Comparison of ENCODE assay signal across 13 cellular contexts in the genomic region with DNA sequence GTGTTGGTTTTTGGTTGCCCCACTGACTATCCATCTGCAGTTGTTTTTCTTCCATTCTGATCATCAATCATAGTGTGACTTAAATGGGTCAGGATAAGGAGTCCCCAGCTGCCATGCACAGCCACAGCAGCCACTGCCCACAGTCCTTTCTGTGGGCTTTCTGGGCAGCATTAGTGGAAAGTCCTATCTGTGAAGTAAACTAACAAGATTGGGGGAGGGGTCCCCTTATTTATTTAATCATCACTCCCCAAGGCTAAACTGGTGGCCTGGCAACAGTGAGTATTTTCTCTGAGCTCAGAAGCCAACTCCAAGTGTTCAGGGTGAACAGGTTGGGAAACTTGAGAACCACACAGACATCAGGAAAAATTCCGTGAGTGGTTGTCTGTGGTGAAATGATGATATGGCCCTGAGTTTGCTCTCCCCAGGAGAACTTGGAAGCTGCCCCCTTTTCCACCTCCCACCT.
DNase-seq lines count a peak whose midpoint lies in the region; ATAC-seq, FAIRE-seq and TF ChIP-seq lines count a peak whose summit lies in the region.
"Had no signal": no experiment of that assay in that cellular context is flagged by ENCODE, and none has a peak within 500 bp of the region (broad histone marks: within the 10 kb centered on the region; RNA-seq: fewer than 3 reads in every experiment).

No MANE protein-coding gene starts in this region.

- no peaks in the 10 kb centered on the region for H3K27me3 ChIP-seq in SJCRH30
- no peaks in the 10 kb centered on the region for H3K27me3 ChIP-seq in gastroesophageal sphincter

- peak; percentile 57 for ATAC-seq in gastroesophageal sphincter
- ATAC-seq in sciatic nerve, result peak; percentile 30

- TF ChIP-seq POLR2A in gastroesophageal sphincter (IDR thresholded peaks at IDR 0.05) (no peak), GM12892 (IDR thresholded peaks at IDR 0.05; ENCODE audit: low read depth, low read length) (no peak), H54 (IDR thresholded peaks at IDR 0.05; ENCODE audit: low read depth, low read length) (no peak)

- FAIRE-seq in GM12892 (lab: Jason Lieb, UNC) (no peak), H54 (lab: Jason Lieb, UNC) (no peak)
- FAIRE-seq: G401.6, HepG2 had no signal

- H3K4me3 ChIP-seq in SJCRH30 (no peak overlapping the region), gastroesophageal sphincter (no peak overlapping the region)

- peak overlapping the region; percentile 29 for H3K27ac ChIP-seq in SJCRH30
- H3K27ac ChIP-seq in gastroesophageal sphincter, result peak overlapping the region in 1 of 4 donors; percentile 27

- intact Hi-C loops in sciatic nerve (cut with DNase I), result no loop called here

- no peaks in the 10 kb centered on the region for H3K36me3 ChIP-seq in SJCRH30
- H3K36me3 ChIP-seq in gastroesophageal sphincter, result no peaks in the 10 kb centered on the region

- H3K4me1 ChIP-seq in SJCRH30 (peaks cover 58% of the 10 kb centered on the region), gastroesophageal sphincter (peaks cover 0 to 38% (median 22%) of the 10 kb centered on the region in 3 donors)

- peak; percentile 84 for DNase-seq in H4 (ENCODE audit: low spot score)
- DNase-seq in SJCRH30, result peak; percentile 40 to 62
- DNase-seq in sciatic nerve (ENCODE audit: low spot score), result no peak
- DNase-seq in GM12892 (ENCODE audit: insufficient read length), result no peak
- no peak for DNase-seq in cerebellum (ENCODE audit: low spot score)
- DNase-seq in H54 (ENCODE audit: insufficient read length, low spot score), result no peak
- DNase-seq in GOT3 (lab: John Stamatoyannopoulos, UW), result no peak
- DNase-seq: activated T-cell treated with anti-CD3 and anti-CD28 coated beads, Interleukin-2, amount 50 U/mL, for 1 hour; left cardiac atrium; stimulated activated naive CD4-positive, alpha-beta T cell had no signal

- no peak for TF ChIP-seq CTCF in gastroesophageal sphincter (IDR thresholded peaks at IDR 0.05)

- no peak for TF ChIP-seq EP300 in gastroesophageal sphincter (IDR thresholded peaks at IDR 0.05)

- H3K9me3 ChIP-seq in SJCRH30 (replicated peaks), result no peaks in the 10 kb centered on the region
- no peaks in the 10 kb centered on the region for H3K9me3 ChIP-seq in gastroesophageal sphincter

- no CpG with 5 or more reads among the region's 1 CpG for WGBS in gastroesophageal sphincter (ENCODE audit: low coverage in 1 of 2), 2 donors

Comparison
In these comparisons a context has a peak if more than half of its experiments do, and no peak if none do; other contexts are left out.
1. DNase-seq: peak in H4 (single experiment) and SJCRH30 (2 of 2); none in sciatic nerve (single experiment), GM12892 (single experiment), cerebellum (single experiment), H54 (single experiment) and GOT3 (single experiment).